ENCODE assay signal across 26 cellular contexts in the genomic region with DNA sequence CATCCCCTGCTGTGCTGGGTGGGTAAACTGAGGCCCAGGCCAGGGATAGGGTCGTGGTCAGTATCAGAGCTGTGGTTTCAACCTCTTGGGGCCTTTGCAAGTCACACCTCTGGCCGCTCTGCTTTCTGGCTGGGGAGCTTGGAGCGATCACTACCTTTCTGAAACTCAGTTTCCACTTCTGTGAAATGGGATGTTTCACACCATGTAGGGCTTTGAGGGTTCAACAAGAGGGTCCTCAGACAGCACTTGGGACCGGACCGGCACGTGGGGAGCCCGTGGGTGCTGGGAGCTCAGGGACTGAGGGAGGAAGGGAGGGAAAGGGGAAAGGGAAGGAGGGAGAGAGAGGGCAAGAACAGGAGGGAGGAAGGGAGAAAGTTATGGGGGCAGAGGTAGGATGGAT.
"Had no signal": no experiment of that assay in that cellular context is flagged by ENCODE, and none has a peak within 500 bp of the region (broad histone marks: within the 10 kb centered on the region; RNA-seq: fewer than 3 reads in every experiment).

No MANE protein-coding gene starts in this region.

- H3K36me3 ChIP-seq: brain microvascular endothelial cell, SJCRH30 had no signal

- ATAC-seq: activated CD8-positive, alpha-beta T cell treated with anti-CD3 and anti-CD28 coated beads for 36 hours; activated T-cell treated with anti-CD3 and anti-CD28 coated beads, Interleukin-2, amount 50 U/mL, for 72 hours; activated T-helper 17 cell treated with anti-CD3 and anti-CD28 coated beads, Interleukin-2, amount 50 U/mL, for 72 hours had no signal

- DNase-seq: activated CD4-positive, alpha-beta T cell treated with anti-CD3 and anti-CD28 coated beads, Interleukin-2, amount 10 ng/mL, durations not matched to agents 24 days and 14 days; activated CD4-positive, alpha-beta T cell treated with anti-CD3 and anti-CD28 coated beads, Interleukin-2, amount 50 U/mL, for 4 hours; activated CD8-positive, alpha-beta T cell treated with anti-CD3 and anti-CD28 coated beads for 36 hours; activated effector memory CD4-positive, alpha-beta T cell treated with anti-CD3 and anti-CD28 coated beads, Interleukin-2, amount 50 U/mL, for 16 hours; activated naive CD4-positive, alpha-beta T cell; activated naive CD4-positive, alpha-beta T cell treated with anti-CD3 and anti-CD28 coated beads, Interleukin-2, amount 50 U/mL, for 16 hours; activated naive CD8-positive, alpha-beta T cell treated with anti-CD3 and anti-CD28 coated beads for 36 hours; activated T-cell treated with anti-CD3 and anti-CD28 coated beads, Interleukin-2, amount 50 U/mL, for 1 hour; activated T-cell treated with anti-CD3 and anti-CD28 coated beads, Interleukin-2, amount 50 U/mL, for 72 hours; amniotic stem cell; aorta; brain microvascular endothelial cell; central memory CD4-positive, alpha-beta T cell; Karpas-422; NCI-H1105; NCI-H1417 treated with DMSO at 0.1 percent for 48 hours; NCI-H187 treated with DMSO at 0.1 percent for 48 hours; NCI-H2081; NCI-H345; NCI-H524 treated with DMSO at 0.1 percent for 48 hours; SHP77; SJCRH30 had no signal

- H3K4me3 ChIP-seq: SJCRH30, SK-N-MC had no signal

- H3K27ac ChIP-seq: brain microvascular endothelial cell, SJCRH30, SK-N-MC had no signal

- H3K4me3 Mint-ChIP-seq: activated CD4-positive, alpha-beta T cell treated with anti-CD3 and anti-CD28 coated beads, Interleukin-2, amount 10 ng/mL, durations not matched to agents 24 days and 14 days; activated CD8-positive, alpha-beta T cell treated with anti-CD3 and anti-CD28 coated beads for 36 hours; activated naive CD8-positive, alpha-beta T cell treated with anti-CD3 and anti-CD28 coated beads for 36 hours; activated T-cell treated with anti-CD3 and anti-CD28 coated beads, Interleukin-2, amount 50 U/mL, for 72 hours; activated T-helper 17 cell treated with anti-CD3 and anti-CD28 coated beads, Interleukin-2, amount 50 U/mL, for 72 hours; T-helper 1 cell treated with Interleukin-12 subunit alpha and Interleukin-12 subunit beta and Interleukin-4 antibody, amounts not matched to agents 30 μg/mL and 1 μg/mL, for 36 hours; T-helper 2 cell treated with Interferon-gamma antibody and Interleukin-4, amounts not matched to agents 5 μg/mL and 100 μg/mL, for 36 hours had no signal

- H3K27ac Mint-ChIP-seq: activated CD4-positive, alpha-beta T cell treated with anti-CD3 and anti-CD28 coated beads, Interleukin-2, amount 10 ng/mL, durations not matched to agents 24 days and 14 days; activated CD8-positive, alpha-beta T cell treated with anti-CD3 and anti-CD28 coated beads for 36 hours; activated naive CD8-positive, alpha-beta T cell treated with anti-CD3 and anti-CD28 coated beads for 36 hours; activated T-cell treated with anti-CD3 and anti-CD28 coated beads, Interleukin-2, amount 50 U/mL, for 72 hours; activated T-helper 17 cell treated with anti-CD3 and anti-CD28 coated beads, Interleukin-2, amount 50 U/mL, for 72 hours; T-helper 1 cell treated with Interleukin-12 subunit alpha and Interleukin-12 subunit beta and Interleukin-4 antibody, amounts not matched to agents 30 μg/mL and 1 μg/mL, for 36 hours; T-helper 2 cell treated with Interferon-gamma antibody and Interleukin-4, amounts not matched to agents 5 μg/mL and 100 μg/mL, for 36 hours had no signal

- H3K36me3 Mint-ChIP-seq: activated naive CD8-positive, alpha-beta T cell treated with anti-CD3 and anti-CD28 coated beads for 36 hours had no signal

- H3K4me1 Mint-ChIP-seq: activated naive CD8-positive, alpha-beta T cell treated with anti-CD3 and anti-CD28 coated beads for 36 hours; activated T-helper 17 cell treated with anti-CD3 and anti-CD28 coated beads, Interleukin-2, amount 50 U/mL, for 72 hours had no signal

- H3K27me3 Mint-ChIP-seq: activated CD8-positive, alpha-beta T cell treated with anti-CD3 and anti-CD28 coated beads for 36 hours; activated naive CD8-positive, alpha-beta T cell treated with anti-CD3 and anti-CD28 coated beads for 36 hours; activated T-helper 17 cell treated with anti-CD3 and anti-CD28 coated beads, Interleukin-2, amount 50 U/mL, for 72 hours had no signal

- H3K27me3 ChIP-seq: brain microvascular endothelial cell had no signal
